20 cellular contexts compared by ENCODE assay signal in genomic region chr5:173706700-173707099, GRCh38.
A peak's percentile ranks its signal among the peaks of the same experiment; 100 is the strongest.
DNase-seq lines count a peak whose midpoint lies in the region; ATAC-seq, FAIRE-seq and TF ChIP-seq lines count a peak whose summit lies in the region.
"Had no signal": no experiment of that assay in that cellular context is flagged by ENCODE, and none has a peak within 500 bp of the region (broad histone marks: within the 10 kb centered on the region; RNA-seq: fewer than 3 reads in every experiment).

No MANE protein-coding gene starts in this region.

- in situ Hi-C loops in HepG2 (cut with HindIII; ENCODE audit: extremely low pct_ligation_motif_present, low pct_unique_long_range_greater_than_20kb) = no loop called here

- H3K4me3 ChIP-seq in adrenal gland (no peak overlapping the region), thoracic aorta (no peak overlapping the region), HepG2 (replicated peaks in 1 of 3; ENCODE audit: insufficient read depth in 1 of 3, low read depth in 2 of 3, low read length in 3 of 3) (no peak overlapping the region)
- H3K4me3 ChIP-seq: A549, colonic mucosa, GM23338, spleen had no signal

- TF ChIP-seq CTCF in adrenal gland (IDR thresholded peaks at IDR 0.05) (no peak), thoracic aorta (IDR thresholded peaks at IDR 0.05) (no peak), HepG2 (CRISPR knock-in tag; IDR thresholded peaks at IDR 0.05) (no peak)

- no TSS peak for BruUV-seq in HepG2 (replicated peaks; lab: Mats Ljungman, UMichigan)

- no peak overlapping the region for H2AFZ ChIP-seq in HepG2 (ENCODE audit: low read length)
- H2AFZ ChIP-seq: GM23338 had no signal

- H3K27me3 ChIP-seq in adrenal gland = no peaks in the 10 kb centered on the region
- H3K27me3 ChIP-seq in thoracic aorta (replicated peaks; ENCODE audit: insufficient read depth) = no peaks in the 10 kb centered on the region
- no peaks in the 10 kb centered on the region for H3K27me3 ChIP-seq in HepG2 (ENCODE audit: control insufficient read depth in 1 of 2, insufficient read depth in 2 of 2, low read length in 2 of 2)
- H3K27me3 ChIP-seq: colonic mucosa, spleen had no signal

- peaks cover 0 to 12% of the 10 kb centered on the region in 2 donors for H3K4me1 ChIP-seq in adrenal gland (replicated peaks in 1 of 2)
- peaks cover 13 to 19% of the 10 kb centered on the region in 2 donors for H3K4me1 ChIP-seq in thoracic aorta (ENCODE audit: control insufficient read depth in 1 of 2, low read depth in 2 of 2)
- peaks cover 32% of the 10 kb centered on the region for H3K4me1 ChIP-seq in HepG2 (ENCODE audit: insufficient read depth, low read length)
- H3K4me1 ChIP-seq: A549, colonic mucosa had no signal

- TF ChIP-seq POLR2A in adrenal gland (IDR thresholded peaks at IDR 0.05) (no peak), HepG2 (IDR thresholded peaks at IDR 0.05; ENCODE audit: insufficient read depth in 1 of 2, low read depth in 2 of 2, low read length in 2 of 2) (no peak)

- H3K36me3 ChIP-seq in adrenal gland (replicated peaks in 1 of 2) = no peaks in the 10 kb centered on the region
- no peaks in the 10 kb centered on the region for H3K36me3 ChIP-seq in thoracic aorta
- no peaks in the 10 kb centered on the region for H3K36me3 ChIP-seq in HepG2 (replicated peaks in 1 of 2; ENCODE audit: control insufficient read depth in 1 of 2, insufficient read depth in 2 of 2, low read length in 2 of 2)
- H3K36me3 ChIP-seq: colonic mucosa, spleen had no signal

- no peaks in the 10 kb centered on the region for H3K9me3 ChIP-seq in adrenal gland (replicated peaks in 1 of 3)
- no peaks in the 10 kb centered on the region for H3K9me3 ChIP-seq in thoracic aorta
- no peaks in the 10 kb centered on the region for H3K9me3 ChIP-seq in HepG2 (ENCODE audit: low read length)
- H3K9me3 ChIP-seq: A549, colonic mucosa, spleen had no signal

- no peak overlapping the region for H3K4me2 ChIP-seq in HepG2 (ENCODE audit: low read depth, low read length)
- H3K4me2 ChIP-seq: A549, GM23338 had no signal

- POLR2A ChIA-PET in HepG2 (lab: Yijun Ruan, JAX) = interaction anchor here (1.9 kb wide), 1 partner anchor 9 kb away, joined by 5 read pairs; no protein-coding TSS in a partner anchor

- no peak for FAIRE-seq in HepG2 (lab: Jason Lieb, UNC)
- FAIRE-seq: A549 had no signal

- ATAC-seq in Right ventricle myocardium superior (ENCODE audit: poor library complexity) = peak; percentile 45
- peak; percentile 33 for ATAC-seq in left lobe of liver
- no peak for ATAC-seq in thoracic aorta (ENCODE audit: insufficient number of reproducible peaks, low FRiP score, low read depth)
- no peak for ATAC-seq in HepG2
- ATAC-seq: A549; activated T-helper 17 cell treated with anti-CD3 and anti-CD28 coated beads, Interleukin-2, amount 50 U/mL, for 72 hours; GM23338; Panc1; T-helper 17 cell had no signal

- 79 to 97% (median 86%) methylated on average over 4 of the region's 4 CpGs for WGBS in adrenal gland, 4 donors
- 93% methylated on average over 4 of the region's 4 CpGs for WGBS in HepG2 (ENCODE audit: low lambda C conversion rate)

- TF ChIP-seq RAD21 in HepG2 (CRISPR knock-in tag; IDR thresholded peaks at IDR 0.05) = no peak

- no peaks in the 10 kb centered on the region for H4K20me1 ChIP-seq in HepG2 (ENCODE audit: insufficient read depth, low read length)

- H3K9ac ChIP-seq in HepG2 (ENCODE audit: insufficient read depth, low read depth, low read length) = no peak overlapping the region

- DNase-seq in Right ventricle myocardium superior = no peak
- no peak for DNase-seq in cardiac septum (ENCODE audit: low spot score)
- peak in 1 of 7 donors; percentile 34 for DNase-seq in adrenal gland
- DNase-seq in left lobe of liver (ENCODE audit: low spot score) = no peak
- no peak for DNase-seq in thoracic aorta (ENCODE audit: low spot score)
- DNase-seq in stimulated activated CD4-positive, alpha-beta T cell treated with anti-CD3 and anti-CD28 coated beads, Interleukin-4, amount 100 ng/mL, for 4 hours = no peak
- DNase-seq in H4 (ENCODE audit: low spot score) = no peak
- no peak for DNase-seq in HepG2 (ENCODE audit: low spot score)
- DNase-seq: activated CD4-positive, alpha-beta T cell treated with anti-CD3 and anti-CD28 coated beads, Interleukin-2, amount 10 ng/mL, durations not matched to agents 7 days and 5 days; colonic mucosa; Kasumi-1; NCI-H1092; NCI-H2081; spleen; stimulated activated CD4-positive, alpha-beta T cell treated with anti-CD3 and anti-CD28 coated beads, Interleukin-4, amount 100 ng/mL, for 1 hour; T-helper 17 cell had no signal

- intact Hi-C loops in Right ventricle myocardium superior (cut with DNase I) (no loop called here), cardiac septum (cut with DNase I) (loop anchor here (5.0 kb wide), 1 partner anchor 56 kb away; no protein-coding TSS in a partner anchor), adrenal gland (cut with DNase I) (no loop called here), HepG2 (cut with micrococcal nuclease; ENCODE audit: unreplicated experiment) (no loop called here)

- H3K27ac ChIP-seq in adrenal gland (peak overlapping the region in 4 of 5 donors; percentile 3 to 67 (median 60)), thoracic aorta (peak overlapping the region; percentile 26 to 39), HepG2 (ENCODE audit: extremely low read length, insufficient read depth, low read length) (no peak overlapping the region)
- H3K27ac ChIP-seq: colonic mucosa, spleen had no signal

- no peak for TF ChIP-seq EP300 in HepG2 (IDR thresholded peaks at IDR 0.05; ENCODE audit: low read depth in 2 of 2, low read length in 2 of 2)
- TF ChIP-seq EP300 in HepG2 (CRISPR knock-in tag; IDR thresholded peaks at IDR 0.05; ENCODE audit: borderline replicate concordance) = no peak

- no peaks in the 10 kb centered on the region for H3K79me2 ChIP-seq in HepG2 (ENCODE audit: insufficient read depth, low read length)

- CTCF ChIA-PET in HepG2 (lab: Yijun Ruan, JAX; ENCODE audit: low intra/inter-chr PET ratio, low total read pairs) = no interaction called here

TF ChIP-seq in HepG2, 621 proteins besides CTCF, POLR2A, EP300 and RAD21:
- TF ChIP-seq EHMT2 (IDR thresholded peaks at IDR 0.05; ENCODE audit: borderline replicate concordance, low read depth, low read length) (no peak), E2F2 (CRISPR knock-in tag; IDR thresholded peaks at IDR 0.05; ENCODE audit: borderline replicate concordance) (no peak), ZNF691 (CRISPR knock-in tag; IDR thresholded peaks at IDR 0.05; ENCODE audit: borderline replicate concordance, low read depth) (no peak), ELF4 (CRISPR knock-in tag; IDR thresholded peaks at IDR 0.05; ENCODE audit: borderline replicate concordance) (no peak), NFIC (IDR thresholded peaks at IDR 0.05; ENCODE audit: low read length) (no peak), ZNF34 (CRISPR knock-in tag; IDR thresholded peaks at IDR 0.05; ENCODE audit: borderline replicate concordance) (no peak), RNF2 (conservative IDR thresholded peaks at IDR 0.05; ENCODE audit: low read depth) (no peak), NCOR1 (IDR thresholded peaks at IDR 0.05; ENCODE audit: borderline replicate concordance, low read length) (no peak), MTF1 (CRISPR knock-in tag; IDR thresholded peaks at IDR 0.05) (no peak), DPF2 (CRISPR knock-in tag; IDR thresholded peaks at IDR 0.05; ENCODE audit: borderline replicate concordance, low read depth) (no peak), FOXA3 (CRISPR knock-in tag; IDR thresholded peaks at IDR 0.05) (no peak), ZNF775 (CRISPR knock-in tag; IDR thresholded peaks at IDR 0.05; ENCODE audit: borderline replicate concordance) (no peak), ZNF615 (CRISPR knock-in tag; IDR thresholded peaks at IDR 0.05; ENCODE audit: borderline replicate concordance) (no peak), FOXC1 (CRISPR knock-in tag; IDR thresholded peaks at IDR 0.05; ENCODE audit: borderline replicate concordance) (no peak), PAF1 (CRISPR knock-in tag; IDR thresholded peaks at IDR 0.05) (no peak), GABPB1 (CRISPR knock-in tag; IDR thresholded peaks at IDR 0.05) (no peak), POGK (CRISPR knock-in tag; conservative IDR thresholded peaks at IDR 0.05) (no peak)
TF ChIP-seq in HepG2: peak in this region for 0.

Comparison
In these comparisons a context has a peak if more than half of its experiments do, and no peak if none do; other contexts are left out.
1. ATAC-seq: peak in Right ventricle myocardium superior (single experiment) and left lobe of liver (single experiment); none in thoracic aorta (single experiment) and HepG2 (single experiment).